Comparison of ENCODE assay signal across 10 cellular contexts in the genomic region with DNA sequence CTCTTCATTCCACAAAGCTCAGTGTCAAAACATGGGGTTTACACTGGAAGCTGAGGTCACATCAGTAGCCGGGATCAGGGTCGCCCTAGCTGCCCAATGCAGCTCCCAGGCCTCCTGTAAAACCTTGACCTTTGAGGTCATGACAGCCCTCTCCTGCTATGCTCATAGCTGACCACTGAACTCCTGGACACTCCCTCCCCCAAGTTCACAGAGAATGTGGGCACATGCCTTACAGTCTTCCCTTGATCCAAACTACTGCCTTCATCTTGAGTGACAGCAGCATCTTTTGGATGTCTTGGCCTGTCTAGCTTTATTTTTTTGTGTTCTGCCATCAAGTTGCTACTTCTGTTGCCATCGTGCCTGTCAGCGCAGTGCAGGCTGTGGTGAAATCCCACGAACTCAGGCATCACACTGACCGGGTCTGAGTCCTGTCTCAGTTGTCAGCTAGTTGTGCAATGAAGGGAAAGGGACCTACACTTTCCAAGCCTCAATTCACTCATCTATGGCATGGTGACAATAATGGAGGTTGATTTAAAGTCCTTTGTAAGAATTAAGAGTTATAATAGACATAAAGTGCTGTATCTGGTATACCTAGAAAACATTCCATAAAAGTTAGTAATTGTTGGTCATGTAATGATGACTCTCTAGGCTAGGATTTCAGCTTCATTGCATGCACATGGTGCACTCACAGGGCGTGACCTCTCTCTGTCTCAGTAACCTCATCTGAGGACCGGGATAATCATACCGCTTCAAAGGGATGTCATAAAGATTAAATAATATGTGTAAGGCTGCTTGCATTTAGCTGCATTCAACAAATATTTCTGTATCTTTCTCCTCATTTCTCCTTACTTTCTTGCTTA. TPM values are rescaled to one million over a fixed set of nuclear protein-coding genes. Genes with fewer than 3 reads are reported as not detected.
DNase-seq lines count a peak whose midpoint lies in the region; ATAC-seq and TF ChIP-seq lines count a peak whose summit lies in the region.
"Had no signal": no experiment of that assay in that cellular context is flagged by ENCODE, and none has a peak within 500 bp of the region (broad histone marks: within the 10 kb centered on the region; RNA-seq: fewer than 3 reads in every experiment).

No MANE protein-coding gene starts in this region.

- DNase-seq in ELR (ENCODE audit: low read depth): peak; percentile 97
- peak; percentile 55 for DNase-seq in NCI-H226
- peak; percentile 86 for DNase-seq in choroid plexus epithelial cell (ENCODE audit: low read depth)
- peak; percentile 91 for DNase-seq in osteoblast (ENCODE audit: insufficient read length, low spot score, missing footprints)
- no peak for DNase-seq in NCI-H2196 (lab: John Stamatoyannopoulos, UW; ENCODE audit: unreplicated experiment)
- no peak for DNase-seq in thyroid gland
- no peak for DNase-seq in NCI-H1105 treated with DMSO at 0.1 percent for 48 hours (lab: John Stamatoyannopoulos, UW)
- DNase-seq: caudate nucleus, Right ventricle myocardium superior had no signal

- no peaks in the 10 kb centered on the region for H4K20me1 ChIP-seq in osteoblast (ENCODE audit: insufficient read depth, low read length)

- no peaks in the 10 kb centered on the region for H3K27me3 ChIP-seq in osteoblast (ENCODE audit: insufficient read depth, low read length)
- H3K27me3 ChIP-seq in thyroid gland: no peaks in the 10 kb centered on the region

- 94 to 95% methylated on average over 9 of the region's 9 CpGs for WGBS in thyroid gland, 2 donors

- H3K79me2 ChIP-seq in osteoblast (ENCODE audit: insufficient read depth, low read length): no peaks in the 10 kb centered on the region

- H3K4me1 ChIP-seq in osteoblast (ENCODE audit: insufficient read depth, low read length): peaks cover 28% of the 10 kb centered on the region
- no peaks in the 10 kb centered on the region for H3K4me1 ChIP-seq in thyroid gland

- H3K27ac ChIP-seq in osteoblast (ENCODE audit: low read depth, low read length) (peak overlapping the region; percentile 93), thyroid gland (no peak overlapping the region)

- ATAC-seq in HG02870 (IDR thresholded peaks at IDR 0.05; ENCODE audit: unreplicated experiment): no peak

- H3K4me2 ChIP-seq in osteoblast (ENCODE audit: insufficient read depth, low read length): peak overlapping the region; percentile 67

- H3K9me3 ChIP-seq in osteoblast (ENCODE audit: low read depth, low read length) (no peaks in the 10 kb centered on the region), thyroid gland (no peaks in the 10 kb centered on the region)

- H3K4me3 ChIP-seq in choroid plexus epithelial cell (ENCODE audit: low read depth, low read length) (no peak overlapping the region), osteoblast (ENCODE audit: insufficient read depth, low read length) (no peak overlapping the region), thyroid gland (replicated peaks in 1 of 3) (no peak overlapping the region)

- H3K36me3 ChIP-seq in osteoblast (ENCODE audit: insufficient read depth, low read length) (no peaks in the 10 kb centered on the region), thyroid gland (no peaks in the 10 kb centered on the region)

- TF ChIP-seq POLR2A in thyroid gland (IDR thresholded peaks at IDR 0.05): no peak

- intact Hi-C loops in thyroid gland (cut with DNase I): no loop called here

- TF ChIP-seq CTCF in choroid plexus epithelial cell (conservative IDR thresholded peaks at IDR 0.05; ENCODE audit: low read depth, low read length) (no peak), osteoblast (IDR thresholded peaks at IDR 0.05; ENCODE audit: extremely low read depth, low read depth, low read length) (no peak), thyroid gland (IDR thresholded peaks at IDR 0.05) (no peak)

- H2AFZ ChIP-seq in osteoblast (ENCODE audit: low read length): peak overlapping the region; percentile 35

RNA-seq across cellular contexts. Expression of gene ALOX5AP, which starts 16.5 kb away (rescaled TPM):
- total RNA-seq in osteoblast (0.29 TPM in 1 of 2 replicates, not detected in the other), thyroid gland (10 to 100 TPM in 1 of 4 donors, 1 to 10 TPM in 3; 3.6 to 13.4 (median 6.1) TPM)

Comparison
In these comparisons a context has a peak if more than half of its experiments do, and no peak if none do; other contexts are left out.
1. DNase-seq: peak in ELR (single experiment), NCI-H226 (single experiment), choroid plexus epithelial cell (single experiment) and osteoblast (single experiment); none in NCI-H2196 (single experiment), thyroid gland (0 of 2) and NCI-H1105 treated with DMSO at 0.1 percent for 48 hours (single experiment).